In genomic region chr18:71018816-71019215, GRCh38 we compare ENCODE assay signal across 34 cellular contexts.
A peak's percentile ranks its signal among the peaks of the same experiment; 100 is the strongest.
DNase-seq lines count a peak whose midpoint lies in the region; ATAC-seq, FAIRE-seq and TF ChIP-seq lines count a peak whose summit lies in the region.
"Had no signal": no experiment of that assay in that cellular context is flagged by ENCODE, and none has a peak within 500 bp of the region (broad histone marks: within the 10 kb centered on the region; RNA-seq: fewer than 3 reads in every experiment).

No MANE protein-coding gene starts in this region.

- H3K4me3 ChIP-seq in PC-9 (no peak overlapping the region), endothelial cell of umbilical vein (replicated peaks in 1 of 3; ENCODE audit: insufficient read depth in 1 of 3, low read depth in 1 of 3, low read length in 3 of 3) (peak overlapping the region in 1 of 3 experiments; percentile 9)
- H3K4me3 ChIP-seq: A549; BLaER1; BLaER1 treated with 17β-estradiol and CSF1 and Interleukin-3, amounts not matched to agents 10 nM and 100 nM had no signal

- no peaks in the 10 kb centered on the region for H3K36me3 Mint-ChIP-seq in activated T-helper 1 cell treated with anti-CD3 and anti-CD28 coated beads, Interleukin-12 subunit alpha, Interleukin-12 subunit beta, Interleukin-2, Interleukin-4 antibody, amounts not matched to agents 30 ng/mL and 10 ng/mL and 1 ng/mL, durations not matched to agents 14 hours and 24 hours and 36 hours (ENCODE audit: low read depth)
- H3K36me3 Mint-ChIP-seq in activated CD4-positive, alpha-beta T cell treated with anti-CD3 and anti-CD28 coated beads for 36 hours (ENCODE audit: low read depth), result no peaks in the 10 kb centered on the region
- H3K36me3 Mint-ChIP-seq: CD14-positive monocyte; CD4-positive, alpha-beta memory T cell; CD4-positive, CD25-positive, alpha-beta regulatory T cell; CD8-positive, alpha-beta T cell had no signal

- H3F3A ChIP-seq in PC-9 (ENCODE audit: insufficient read depth, low read depth), result no peaks in the 10 kb centered on the region

- peak; percentile 56 for FAIRE-seq in endothelial cell of umbilical vein (lab: Jason Lieb, UNC)
- FAIRE-seq: A204.1, A549 had no signal

- intact Hi-C loops in PC-9 (cut with micrococcal nuclease; ENCODE audit: unreplicated experiment), result no loop called here
- intact Hi-C loops in endothelial cell of umbilical vein (cut with micrococcal nuclease), result loop anchor here (1.0 to 2.0 kb wide), 4 partner anchors 18 to 38 kb away; no protein-coding TSS in a partner anchor
- intact Hi-C loops in activated T-helper 1 cell treated with anti-CD3 and anti-CD28 coated beads, Interleukin-12 subunit alpha, Interleukin-12 subunit beta, Interleukin-2, Interleukin-4 antibody, amounts not matched to agents 30 ng/mL and 10 ng/mL and 1 ng/mL, durations not matched to agents 14 hours and 24 hours and 36 hours (cut with micrococcal nuclease), result no loop called here
- intact Hi-C loops in activated CD4-positive, alpha-beta T cell treated with anti-CD3 and anti-CD28 coated beads for 36 hours (cut with DNase I, micrococcal nuclease), result no loop called here

- H4K20me1 ChIP-seq in PC-9 (ENCODE audit: insufficient read depth) (no peaks in the 10 kb centered on the region), endothelial cell of umbilical vein (replicated peaks; ENCODE audit: control insufficient read depth, extremely low read depth, insufficient read depth, low read length) (no peaks in the 10 kb centered on the region)
- H4K20me1 ChIP-seq: BLaER1; BLaER1 treated with 17β-estradiol and CSF1 and Interleukin-3, amounts not matched to agents 10 nM and 100 nM had no signal

- H3K4me1 ChIP-seq in PC-9 (replicated peaks; ENCODE audit: insufficient read depth), result no peaks in the 10 kb centered on the region
- H3K4me1 ChIP-seq in endothelial cell of umbilical vein (ENCODE audit: control insufficient read depth, extremely low read depth, insufficient read depth, low read length), result peaks cover 52% of the 10 kb centered on the region
- H3K4me1 ChIP-seq: A549, BE2C, BLaER1, Caco-2 had no signal

- no peak for TF ChIP-seq POLR2A in endothelial cell of umbilical vein (IDR thresholded peaks at IDR 0.05; ENCODE audit: low read depth, low read length)

- POLR2A ChIA-PET in PC-9 (lab: Charles Lee; ENCODE audit: unreplicated experiment) (no interaction called here), endothelial cell of umbilical vein (lab: Charles Lee) (no interaction called here)
- POLR2A ChIA-PET in activated CD4-positive, alpha-beta T cell treated with anti-CD3 and anti-CD28 coated beads for 36 hours (lab: Charles Lee), result no interaction called here

- H3K4me1 Mint-ChIP-seq in activated T-helper 1 cell treated with anti-CD3 and anti-CD28 coated beads, Interleukin-12 subunit alpha, Interleukin-12 subunit beta, Interleukin-2, Interleukin-4 antibody, amounts not matched to agents 30 ng/mL and 10 ng/mL and 1 ng/mL, durations not matched to agents 14 hours and 24 hours and 36 hours (ENCODE audit: low read depth), result no peaks in the 10 kb centered on the region
- no peaks in the 10 kb centered on the region for H3K4me1 Mint-ChIP-seq in activated CD4-positive, alpha-beta T cell treated with anti-CD3 and anti-CD28 coated beads for 36 hours
- H3K4me1 Mint-ChIP-seq: B cell; CD14-positive monocyte; CD4-positive, alpha-beta memory T cell; CD8-positive, alpha-beta memory T cell had no signal

- H3K4me2 ChIP-seq in PC-9 (no peak overlapping the region), endothelial cell of umbilical vein (ENCODE audit: insufficient read depth, low read length) (peak overlapping the region; percentile 74)
- H3K4me2 ChIP-seq: A549; BLaER1; BLaER1 treated with 17β-estradiol and CSF1 and Interleukin-3, amounts not matched to agents 10 nM and 100 nM had no signal

- H3K27me3 ChIP-seq in PC-9 (ENCODE audit: insufficient read depth, low read depth), result no peaks in the 10 kb centered on the region
- H3K27me3 ChIP-seq in endothelial cell of umbilical vein (ENCODE audit: control insufficient read depth in 2 of 2, insufficient read depth in 2 of 2, low read length in 2 of 2), result no peaks in the 10 kb centered on the region
- H3K27me3 ChIP-seq: BE2C; BLaER1; BLaER1 treated with 17β-estradiol and CSF1 and Interleukin-3, amounts not matched to agents 10 nM and 100 nM had no signal

- H3K4me3 Mint-ChIP-seq in activated T-helper 1 cell treated with anti-CD3 and anti-CD28 coated beads, Interleukin-12 subunit alpha, Interleukin-12 subunit beta, Interleukin-2, Interleukin-4 antibody, amounts not matched to agents 30 ng/mL and 10 ng/mL and 1 ng/mL, durations not matched to agents 14 hours and 24 hours and 36 hours, result no peak overlapping the region
- H3K4me3 Mint-ChIP-seq in activated CD4-positive, alpha-beta T cell treated with anti-CD3 and anti-CD28 coated beads for 36 hours, result no peak overlapping the region
- H3K4me3 Mint-ChIP-seq: B cell; CD14-positive monocyte; CD4-positive, alpha-beta memory T cell; CD4-positive, alpha-beta T cell; CD4-positive, CD25-positive, alpha-beta regulatory T cell; CD8-positive, alpha-beta memory T cell; CD8-positive, alpha-beta T cell had no signal

- BruUV-seq in PC-9 (replicated peaks; lab: Mats Ljungman, UMichigan) (no TSS peak), endothelial cell of umbilical vein (replicated peaks; lab: Mats Ljungman, UMichigan) (no TSS peak)

- H3K9me1 ChIP-seq in endothelial cell of umbilical vein (replicated peaks; ENCODE audit: control insufficient read depth, extremely low read depth, insufficient read depth, low read length), result no peaks in the 10 kb centered on the region

- CTCF ChIA-PET in PC-9 (lab: Charles Lee) (no interaction called here), endothelial cell of umbilical vein (lab: Charles Lee) (no interaction called here)
- CTCF ChIA-PET in activated CD4-positive, alpha-beta T cell treated with anti-CD3 and anti-CD28 coated beads for 36 hours (lab: Charles Lee), result no interaction called here

- peak overlapping the region; percentile 57 for H2AFZ ChIP-seq in PC-9
- H2AFZ ChIP-seq in endothelial cell of umbilical vein (ENCODE audit: low read depth, low read length), result no peak overlapping the region

- peaks cover 8% of the 10 kb centered on the region for H3K9me3 Mint-ChIP-seq in activated T-helper 1 cell treated with anti-CD3 and anti-CD28 coated beads, Interleukin-12 subunit alpha, Interleukin-12 subunit beta, Interleukin-2, Interleukin-4 antibody, amounts not matched to agents 30 ng/mL and 10 ng/mL and 1 ng/mL, durations not matched to agents 14 hours and 24 hours and 36 hours
- H3K9me3 Mint-ChIP-seq in activated CD4-positive, alpha-beta T cell treated with anti-CD3 and anti-CD28 coated beads for 36 hours (ENCODE audit: low read depth), result peaks cover 5% of the 10 kb centered on the region

- DNase-seq in PC-9 (no peak), dermis blood vessel endothelial cell (peak; percentile 54), endothelial cell of umbilical vein (ENCODE audit: low read depth, low spot score) (peak; percentile 64), pons (ENCODE audit: low spot score) (no peak)
- DNase-seq in activated T-helper 1 cell treated with anti-CD3 and anti-CD28 coated beads, Interleukin-12 subunit alpha, Interleukin-12 subunit beta, Interleukin-2, Interleukin-4 antibody, amounts not matched to agents 30 ng/mL and 10 ng/mL and 1 ng/mL, durations not matched to agents 14 hours and 24 hours and 36 hours (ENCODE audit: low spot score), result no peak
- DNase-seq in activated CD4-positive, alpha-beta T cell treated with anti-CD3 and anti-CD28 coated beads for 36 hours, result no peak
- DNase-seq: 8988T; ACHN; AML-193; BE2C; C1 segment of cervical spinal cord; Caco-2; Calu3; CD4-positive, alpha-beta memory T cell; CD4-positive, alpha-beta T cell; CD4-positive, CD25-positive, alpha-beta regulatory T cell; CD8-positive, alpha-beta memory T cell; CD8-positive, alpha-beta T cell; COR-L47; DMS 273 treated with DMSO at 0.1 percent for 48 hours; DMS153; DMS53; DMS79; DMS79 treated with DMSO at 0.1 percent for 48 hours; DND-41; EL had no signal

- dilution Hi-C loops in endothelial cell of umbilical vein (cut with MboI; ENCODE audit: extremely low pct_ligation_motif_present, low sequenced_read_pairs), result no loop called here

- H3K27ac ChIP-seq in PC-9 (no peak overlapping the region), endothelial cell of umbilical vein (ENCODE audit: insufficient read depth, low read depth, low read length) (peak overlapping the region; percentile 49)
- H3K27ac ChIP-seq: 22Rv1; A549; BLaER1; BLaER1 treated with 17β-estradiol and CSF1 and Interleukin-3, amounts not matched to agents 10 nM and 100 nM; C4-2B had no signal

- ATAC-seq in activated CD4-positive, alpha-beta T cell treated with anti-CD3 and anti-CD28 coated beads for 36 hours, result no peak
- ATAC-seq: A549; CD8-positive, alpha-beta T cell had no signal

- H3K36me3 ChIP-seq in PC-9 (ENCODE audit: low read depth) (no peaks in the 10 kb centered on the region), endothelial cell of umbilical vein (ENCODE audit: control insufficient read depth in 2 of 2, extremely low read depth in 1 of 2, insufficient read depth in 2 of 2, low read length in 2 of 2) (no peaks in the 10 kb centered on the region)
- H3K36me3 ChIP-seq: BE2C; BLaER1; BLaER1 treated with 17β-estradiol and CSF1 and Interleukin-3, amounts not matched to agents 10 nM and 100 nM had no signal

- no peaks in the 10 kb centered on the region for H3K27me3 Mint-ChIP-seq in activated T-helper 1 cell treated with anti-CD3 and anti-CD28 coated beads, Interleukin-12 subunit alpha, Interleukin-12 subunit beta, Interleukin-2, Interleukin-4 antibody, amounts not matched to agents 30 ng/mL and 10 ng/mL and 1 ng/mL, durations not matched to agents 14 hours and 24 hours and 36 hours (ENCODE audit: insufficient read depth)
- H3K27me3 Mint-ChIP-seq in activated CD4-positive, alpha-beta T cell treated with anti-CD3 and anti-CD28 coated beads for 36 hours, result no peaks in the 10 kb centered on the region
- H3K27me3 Mint-ChIP-seq: B cell; CD4-positive, alpha-beta memory T cell; CD4-positive, alpha-beta T cell; CD8-positive, alpha-beta memory T cell had no signal

- H3K27ac Mint-ChIP-seq in activated T-helper 1 cell treated with anti-CD3 and anti-CD28 coated beads, Interleukin-12 subunit alpha, Interleukin-12 subunit beta, Interleukin-2, Interleukin-4 antibody, amounts not matched to agents 30 ng/mL and 10 ng/mL and 1 ng/mL, durations not matched to agents 14 hours and 24 hours and 36 hours, result no peak overlapping the region
- no peak overlapping the region for H3K27ac Mint-ChIP-seq in activated CD4-positive, alpha-beta T cell treated with anti-CD3 and anti-CD28 coated beads for 36 hours
- H3K27ac Mint-ChIP-seq: B cell; CD14-positive monocyte; CD4-positive, alpha-beta memory T cell; CD4-positive, alpha-beta T cell; CD4-positive, CD25-positive, alpha-beta regulatory T cell; CD8-positive, alpha-beta memory T cell; CD8-positive, alpha-beta T cell had no signal

- TF ChIP-seq CTCF in PC-9 (conservative IDR thresholded peaks at IDR 0.05), result no peak
- no peak for TF ChIP-seq CTCF in endothelial cell of umbilical vein (IDR thresholded peaks at IDR 0.05; ENCODE audit: extremely low read depth in 1 of 2, insufficient read depth in 1 of 2, low read depth in 1 of 2, low read length in 2 of 2)

- no peak overlapping the region for H3K9ac ChIP-seq in endothelial cell of umbilical vein (replicated peaks; ENCODE audit: extremely low read depth, insufficient read depth, low read length)
- H3K9ac ChIP-seq: BLaER1; BLaER1 treated with 17β-estradiol and CSF1 and Interleukin-3, amounts not matched to agents 10 nM and 100 nM had no signal

- no peaks in the 10 kb centered on the region for H3K9me2 ChIP-seq in PC-9 (ENCODE audit: insufficient read depth)

- H3K9me3 ChIP-seq in PC-9 (ENCODE audit: insufficient read depth, low read depth) (no peaks in the 10 kb centered on the region), endothelial cell of umbilical vein (replicated peaks; ENCODE audit: control insufficient read depth, insufficient read depth, low read length) (no peaks in the 10 kb centered on the region)
- H3K9me3 ChIP-seq: A549; BE2C; BLaER1; BLaER1 treated with 17β-estradiol and CSF1 and Interleukin-3, amounts not matched to agents 10 nM and 100 nM; Caco-2 had no signal

- no peaks in the 10 kb centered on the region for H3K79me2 ChIP-seq in PC-9 (ENCODE audit: low read depth)
- no peaks in the 10 kb centered on the region for H3K79me2 ChIP-seq in endothelial cell of umbilical vein (ENCODE audit: control insufficient read depth, insufficient read depth, low read length)

Comparison
In these comparisons a context has a peak if more than half of its experiments do, and no peak if none do; other contexts are left out.
1. DNase-seq: peak in dermis blood vessel endothelial cell (single experiment) and endothelial cell of umbilical vein (single experiment); none in PC-9 (0 of 2), activated T-helper 1 cell treated with anti-CD3 and anti-CD28 coated beads, Interleukin-12 subunit alpha, Interleukin-12 subunit beta, Interleukin-2, Interleukin-4 antibody, amounts not matched to agents 30 ng/mL and 10 ng/mL and 1 ng/mL, durations not matched to agents 14 hours and 24 hours and 36 hours (single experiment), pons (single experiment) and activated CD4-positive, alpha-beta T cell treated with anti-CD3 and anti-CD28 coated beads for 36 hours (single experiment).